ENCODE assay signal across 17 cellular contexts in genomic region chr11:84830372-84830771, GRCh38.
DNase-seq lines count a peak whose midpoint lies in the region; TF ChIP-seq lines count a peak whose summit lies in the region.
"Had no signal": no experiment of that assay in that cellular context is flagged by ENCODE, and none has a peak within 500 bp of the region (broad histone marks: within the 10 kb centered on the region; RNA-seq: fewer than 3 reads in every experiment).

No MANE protein-coding gene starts in this region.

- DNase-seq in NCI-H526 treated with DMSO at 0.1 percent for 48 hours (lab: John Stamatoyannopoulos, UW): peak; percentile 34
- no peak for DNase-seq in neuronal stem cell (ENCODE audit: low spot score)
- DNase-seq in NCI-H446 (lab: John Stamatoyannopoulos, UW): no peak
- no peak for DNase-seq in NAMALWA (ENCODE audit: low spot score)
- DNase-seq: C1 segment of cervical spinal cord; Caco-2; CD4-positive, alpha-beta memory T cell; DMS153; DND-41; EL; GDM1; H9 had no signal

- no peak overlapping the region for H3K14ac ChIP-seq in neuronal stem cell (ENCODE audit: low read length)

- no peak overlapping the region for H2BK15ac ChIP-seq in neuronal stem cell (ENCODE audit: low read length)

- no peak overlapping the region for H3K9ac ChIP-seq in BLaER1 treated with 17β-estradiol and CSF1 and Interleukin-3, amounts not matched to agents 10 nM and 100 nM
- H3K9ac ChIP-seq in neuronal stem cell (ENCODE audit: low read depth, low read length, poor library complexity): no peak overlapping the region

- no peak overlapping the region for H4K91ac ChIP-seq in neuronal stem cell (ENCODE audit: low read depth, low read length, poor library complexity)

- TF ChIP-seq CTCF in nephron (IDR thresholded peaks at IDR 0.05; ENCODE audit: unreplicated experiment in 3 of 3): no peak

- no peak overlapping the region for H3K4ac ChIP-seq in neuronal stem cell (ENCODE audit: low read length)

- no peak overlapping the region for H3K4me3 Mint-ChIP-seq in nephron
- H3K4me3 Mint-ChIP-seq: B cell; CD4-positive, alpha-beta memory T cell; GM23338; H9 had no signal

- no peaks in the 10 kb centered on the region for H3K36me3 ChIP-seq in BLaER1 treated with 17β-estradiol and CSF1 and Interleukin-3, amounts not matched to agents 10 nM and 100 nM
- no peaks in the 10 kb centered on the region for H3K36me3 ChIP-seq in neuronal stem cell (replicated peaks in 1 of 2; ENCODE audit: control insufficient read depth in 2 of 2, insufficient read depth in 2 of 2, low read length in 2 of 2)

- H3K36me3 Mint-ChIP-seq in nephron (ENCODE audit: low read depth): no peaks in the 10 kb centered on the region
- H3K36me3 Mint-ChIP-seq: CD4-positive, alpha-beta memory T cell had no signal

- H3K23ac ChIP-seq in neuronal stem cell (ENCODE audit: low read depth, low read length, poor library complexity): no peak overlapping the region

- H4K8ac ChIP-seq in neuronal stem cell (ENCODE audit: low read depth, low read length): no peak overlapping the region

- H3K27me3 Mint-ChIP-seq in nephron (ENCODE audit: low read depth): no peaks in the 10 kb centered on the region
- H3K27me3 Mint-ChIP-seq: B cell; CD4-positive, alpha-beta memory T cell had no signal

- no peak overlapping the region for H2BK5ac ChIP-seq in neuronal stem cell (ENCODE audit: low read length)

- H2AK5ac ChIP-seq in neuronal stem cell (ENCODE audit: low read depth, low read length): no peak overlapping the region

- H2BK120ac ChIP-seq in neuronal stem cell (ENCODE audit: low read depth, low read length): no peak overlapping the region

- H4K20me1 ChIP-seq in BLaER1 treated with 17β-estradiol and CSF1 and Interleukin-3, amounts not matched to agents 10 nM and 100 nM: no peaks in the 10 kb centered on the region

- no peak overlapping the region for H3K4me3 ChIP-seq in BLaER1 treated with 17β-estradiol and CSF1 and Interleukin-3, amounts not matched to agents 10 nM and 100 nM
- no peak overlapping the region for H3K4me3 ChIP-seq in neuronal stem cell (ENCODE audit: low read length in 2 of 2)
- H3K4me3 ChIP-seq: GM12878, GM23338 had no signal

- no peak overlapping the region for H2AFZ ChIP-seq in neuronal stem cell (ENCODE audit: low read length)
- H2AFZ ChIP-seq: GM23338 had no signal

- H3K9me3 Mint-ChIP-seq in nephron: no peaks in the 10 kb centered on the region
- H3K9me3 Mint-ChIP-seq: GM23338, H9 had no signal

- no peaks in the 10 kb centered on the region for H3K79me1 ChIP-seq in neuronal stem cell (ENCODE audit: low read depth, low read length)

- H2BK12ac ChIP-seq in neuronal stem cell (ENCODE audit: low read length): no peak overlapping the region

- H3K27ac ChIP-seq in BLaER1 treated with 17β-estradiol and CSF1 and Interleukin-3, amounts not matched to agents 10 nM and 100 nM: no peak overlapping the region
- no peak overlapping the region for H3K27ac ChIP-seq in neuronal stem cell (replicated peaks; ENCODE audit: low read length)

- H3K18ac ChIP-seq in neuronal stem cell (ENCODE audit: low read length): no peak overlapping the region

- H3K27me3 ChIP-seq in BLaER1 treated with 17β-estradiol and CSF1 and Interleukin-3, amounts not matched to agents 10 nM and 100 nM: no peaks in the 10 kb centered on the region
- H3K27me3 ChIP-seq in neuronal stem cell (ENCODE audit: control insufficient read depth in 3 of 3, insufficient read depth in 3 of 3, low read depth in 1 of 3, low read length in 3 of 3): no peaks in the 10 kb centered on the region

- peaks cover 0 to 10% (median 6%) of the 10 kb centered on the region in 10 experiments; a peak in 10 of 20 replicates for H3K4me1 ChIP-seq in BLaER1 treated with 17β-estradiol and CSF1 and Interleukin-3, amounts not matched to agents 10 nM and 100 nM
- no peaks in the 10 kb centered on the region for H3K4me1 ChIP-seq in neuronal stem cell (ENCODE audit: control insufficient read depth in 2 of 2, insufficient read depth in 1 of 2, low read depth in 1 of 2, low read length in 2 of 2)

- peaks cover 12% of the 10 kb centered on the region for H3K4me1 Mint-ChIP-seq in nephron
- H3K4me1 Mint-ChIP-seq: CD4-positive, alpha-beta memory T cell had no signal

- peak overlapping the region in 6 of 11 experiments; percentile 20 to 63 (median 40); a peak in 9 of 22 replicates for H3K4me2 ChIP-seq in BLaER1 treated with 17β-estradiol and CSF1 and Interleukin-3, amounts not matched to agents 10 nM and 100 nM
- no peak overlapping the region for H3K4me2 ChIP-seq in neuronal stem cell (ENCODE audit: insufficient read depth, low read length, poor library complexity, severe bottlenecking)
- H3K4me2 ChIP-seq: GM23338 had no signal

- H3K9me3 ChIP-seq in BLaER1 treated with 17β-estradiol and CSF1 and Interleukin-3, amounts not matched to agents 10 nM and 100 nM (replicated peaks in 1 of 11): no peaks in the 10 kb centered on the region
- H3K9me3 ChIP-seq in neuronal stem cell (replicated peaks in 1 of 2; ENCODE audit: control insufficient read depth in 2 of 2, insufficient read depth in 1 of 2, low read depth in 1 of 2, low read length in 2 of 2): no peaks in the 10 kb centered on the region
- H3K9me3 ChIP-seq: Caco-2 had no signal

- peak overlapping the region in 2 of 3 experiments; percentile 4 to 88 for H3K27ac Mint-ChIP-seq in nephron
- H3K27ac Mint-ChIP-seq: B cell; CD4-positive, alpha-beta memory T cell; GM23338; H9 had no signal
